In the genomic region with DNA sequence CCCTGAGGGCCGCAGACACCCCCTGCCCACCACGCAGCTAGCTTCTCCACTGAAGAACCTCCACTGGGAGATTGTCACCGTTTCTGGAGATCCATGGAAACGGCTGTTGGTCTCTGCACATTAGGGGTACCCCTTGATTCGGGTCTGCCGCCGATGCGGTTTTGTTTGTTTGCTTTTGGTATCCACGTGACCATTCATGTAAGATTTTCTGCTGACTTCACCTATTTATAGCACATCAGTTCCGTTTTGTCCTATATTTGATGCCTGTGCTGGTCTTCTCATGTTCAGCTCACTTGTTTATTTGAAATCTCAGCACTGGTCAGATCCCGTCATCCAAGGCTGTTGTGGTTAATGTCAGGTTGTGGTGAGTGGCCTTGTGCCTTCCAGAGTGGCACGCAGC, we compare ENCODE assay signal across 30 cellular contexts.
"Had no signal": no experiment of that assay in that cellular context is flagged by ENCODE, and none has a peak within 500 bp of the region (broad histone marks: within the 10 kb centered on the region; RNA-seq: fewer than 3 reads in every experiment).

No MANE protein-coding gene starts in this region.

- H3K27ac ChIP-seq: left lung, lower lobe of right lung, neural progenitor cell, prostate gland, sigmoid colon, thyroid gland, transverse colon, upper lobe of left lung, vagina had no signal

- H3K27me3 ChIP-seq: left lung, neural progenitor cell, pancreas, sigmoid colon, stomach, testis, thyroid gland, transverse colon, upper lobe of left lung, vagina had no signal

- H3K36me3 ChIP-seq: neural progenitor cell had no signal

- H3K4me1 Mint-ChIP-seq: nephron; neural progenitor cell; stimulated activated memory B cell treated with anti-CD40 and anti-IgM and Interleukin-4, amounts not matched to agents 10 μg/mL and 1 μg/mL and 100 μg/mL, for 72 hours had no signal

- H3K4me3 ChIP-seq: left lung, lower lobe of right lung, neural progenitor cell, pancreas, prostate gland, sigmoid colon, stomach, testis, thyroid gland, transverse colon, upper lobe of left lung, vagina had no signal

- DNase-seq: hypothalamus; immature natural killer cell; kidney; left colon; left lung; lower lobe of right lung; mammary epithelial cell; mesenchymal stem cell; naive thymus-derived CD8-positive, alpha-beta T cell; posterior cingulate gyrus; retina; sigmoid colon; small intestine; stimulated activated CD4-positive, alpha-beta T cell treated with anti-CD3 and anti-CD28 coated beads, Interleukin-1b, Interleukin-23, amount 100 ng/mL, for 48 hours; stimulated activated CD4-positive, alpha-beta T cell treated with anti-CD3 and anti-CD28 coated beads, Interleukin-2, amount 100 ng/mL, for 48 hours; stimulated activated CD4-positive, alpha-beta T cell treated with anti-CD3 and anti-CD28 coated beads, Interleukin-4, amount 100 ng/mL, for 4 hours; stimulated activated CD8-positive, alpha-beta memory T cell treated with anti-CD3 and anti-CD28 coated beads, Interleukin-4, amount 100 ng/mL, for 48 hours; stimulated activated naive CD8-positive, alpha-beta T cell treated with anti-CD3 and anti-CD28 coated beads, Interleukin-15, Interleukin-2, amounts not matched to agents 100 U/mL and 50 U/mL, for 24 hours; stomach; testis; thyroid gland; transverse colon; upper lobe of left lung had no signal

- H3K4me3 Mint-ChIP-seq: immature natural killer cell; naive thymus-derived CD8-positive, alpha-beta T cell; nephron; neural progenitor cell; stimulated activated memory B cell treated with anti-CD40 and anti-IgM and Interleukin-4, amounts not matched to agents 10 μg/mL and 1 μg/mL and 100 μg/mL, for 72 hours had no signal

- H3K27me3 Mint-ChIP-seq: naive thymus-derived CD8-positive, alpha-beta T cell; stimulated activated memory B cell treated with anti-CD40 and anti-IgM and Interleukin-4, amounts not matched to agents 10 μg/mL and 1 μg/mL and 100 μg/mL, for 72 hours had no signal

- H3K4me2 ChIP-seq: neural progenitor cell had no signal

- H3K9ac ChIP-seq: neural progenitor cell had no signal

- H3K9me3 ChIP-seq: left lung, lower lobe of right lung, pancreas, prostate gland, sigmoid colon, stomach, testis, thyroid gland, transverse colon, upper lobe of left lung, vagina had no signal

- H2AFZ ChIP-seq: neural progenitor cell had no signal

- H3K9me3 Mint-ChIP-seq: immature natural killer cell; naive thymus-derived CD8-positive, alpha-beta T cell; nephron; neural progenitor cell; stimulated activated memory B cell treated with anti-CD40 and anti-IgM and Interleukin-4, amounts not matched to agents 10 μg/mL and 1 μg/mL and 100 μg/mL, for 72 hours had no signal

- ATAC-seq: left colon; left lung; lower lobe of right lung; naive thymus-derived CD8-positive, alpha-beta T cell; pancreas; stimulated activated memory B cell treated with anti-CD40 and anti-IgM and Interleukin-4, amounts not matched to agents 10 μg/mL and 1 μg/mL and 100 μg/mL, for 72 hours; stimulated activated naive CD8-positive, alpha-beta T cell treated with anti-CD3 and anti-CD28 coated beads, Interleukin-15, Interleukin-2, amounts not matched to agents 100 U/mL and 50 U/mL, for 24 hours had no signal

- H3K27ac Mint-ChIP-seq: nephron; neural progenitor cell; stimulated activated memory B cell treated with anti-CD40 and anti-IgM and Interleukin-4, amounts not matched to agents 10 μg/mL and 1 μg/mL and 100 μg/mL, for 72 hours had no signal

- FAIRE-seq: islet of Langerhans, kidney, pancreas, small intestine had no signal

- H3K4me1 ChIP-seq: left lung, lower lobe of right lung, neural progenitor cell, sigmoid colon, thyroid gland, transverse colon, upper lobe of left lung, vagina had no signal
